9 cellular contexts compared by ENCODE assay signal in the genomic region with DNA sequence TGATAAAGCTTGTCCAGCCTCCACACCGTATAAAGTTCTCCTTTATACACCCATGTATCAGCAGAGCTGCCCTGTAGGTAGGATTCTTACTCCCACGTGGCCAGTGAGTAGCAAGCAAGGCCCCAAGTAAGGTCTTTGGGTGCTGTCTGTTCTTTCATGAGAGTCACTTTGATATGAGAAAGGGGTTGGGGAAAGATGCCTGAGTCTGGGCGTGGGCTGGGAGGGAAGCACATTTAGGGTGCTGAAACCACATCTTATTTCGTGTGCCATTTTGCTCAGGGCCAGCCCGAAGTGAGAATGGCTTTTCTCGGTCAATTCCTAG.
A peak's percentile ranks its signal among the peaks of the same experiment; 100 is the strongest.
DNase-seq lines count a peak whose midpoint lies in the region; ATAC-seq and TF ChIP-seq lines count a peak whose summit lies in the region.
"Had no signal": no experiment of that assay in that cellular context is flagged by ENCODE, and none has a peak within 500 bp of the region (broad histone marks: within the 10 kb centered on the region; RNA-seq: fewer than 3 reads in every experiment).

No MANE protein-coding gene starts in this region.

- in situ Hi-C loops in KBM-7 (cut with MboI; ENCODE audit: low pct_unique_long_range_greater_than_20kb, low sequenced_read_pairs), result no loop called here

- peak overlapping the region; percentile 89 for H3K4me2 ChIP-seq in BLaER1

- H3K27ac ChIP-seq in BLaER1, result peak overlapping the region; percentile 89
- no peak overlapping the region for H3K27ac ChIP-seq in neutrophil
- no peak overlapping the region for H3K27ac ChIP-seq in caudate nucleus (ENCODE audit: low read depth, low read length)

- H4K20me1 ChIP-seq in BLaER1, result peaks cover 23% of the 10 kb centered on the region; the same call in 1 of the 2 replicates

- TF ChIP-seq CTCF in cardiac fibroblast (IDR thresholded peaks at IDR 0.05; ENCODE audit: low read depth, low read length), result no peak
- no peak for TF ChIP-seq CTCF in neutrophil (IDR thresholded peaks at IDR 0.05)

- H3K4me1 ChIP-seq in BLaER1, result peaks cover 72% of the 10 kb centered on the region
- H3K4me1 ChIP-seq in neutrophil (ENCODE audit: control insufficient read depth in 1 of 2, insufficient read depth in 1 of 2, low read depth in 1 of 2, low read length in 1 of 2), result peaks cover 32 to 37% of the 10 kb centered on the region in 2 experiments

- no peaks in the 10 kb centered on the region for H3K9me3 ChIP-seq in BLaER1
- H3K9me3 ChIP-seq in neutrophil, result no peaks in the 10 kb centered on the region

- no peaks in the 10 kb centered on the region for H3K27me3 ChIP-seq in BLaER1
- peaks cover 67% of the 10 kb centered on the region for H3K27me3 ChIP-seq in neutrophil

- H3K4me3 ChIP-seq in BLaER1, result peak overlapping the region; percentile 88
- H3K4me3 ChIP-seq in cardiac fibroblast (replicated peaks in 1 of 2; ENCODE audit: low read depth in 2 of 2, low read length in 2 of 2), result peak overlapping the region; percentile 46 to 50
- H3K4me3 ChIP-seq in neutrophil (ENCODE audit: low read depth in 1 of 2, low read length in 1 of 2), result peak overlapping the region; percentile 68 to 80

- ATAC-seq in GM18907 (IDR thresholded peaks at IDR 0.05; ENCODE audit: unreplicated experiment), result no peak

- H3K36me3 ChIP-seq in BLaER1 (peaks cover 29% of the 10 kb centered on the region), neutrophil (no peaks in the 10 kb centered on the region)

- peak overlapping the region; percentile 92 for H3K9ac ChIP-seq in BLaER1

- DNase-seq in KBM-7 (peak; percentile 61), cardiac fibroblast (ENCODE audit: low read depth in 2 of 2) (no peak), T-helper 9 cell (no peak), caudate nucleus (lab: John Stamatoyannopoulos, UW) (no peak), SIG-M5 treated with dmso at 0.1 percent for 504 hours (lab: John Stamatoyannopoulos, UW; ENCODE audit: unreplicated experiment) (no peak)
- DNase-seq: SHP77 treated with DMSO at 0.1 percent for 48 hours had no signal
